ENCODE assay signal across 8 cellular contexts in genomic region chrX:71492086-71493065, GRCh38. TPM values are rescaled to one million over a fixed set of nuclear protein-coding genes. Genes with fewer than 3 reads are reported as not detected.
DNase-seq lines count a peak whose midpoint lies in the region; ATAC-seq and TF ChIP-seq lines count a peak whose summit lies in the region.

No MANE protein-coding gene starts in this region.

- H3K4me1 Mint-ChIP-seq in activated T-helper 1 cell treated with anti-CD3 and anti-CD28 coated beads, Interleukin-12 subunit alpha, Interleukin-12 subunit beta, Interleukin-2, Interleukin-4 antibody, amounts not matched to agents 30 ng/mL and 10 ng/mL and 1 ng/mL, durations not matched to agents 14 hours and 24 hours and 36 hours (ENCODE audit: low read depth), result peaks cover 14% of the 10 kb centered on the region
- no peaks in the 10 kb centered on the region for H3K4me1 Mint-ChIP-seq in glutamatergic neuron (ENCODE audit: low read depth, unreplicated experiment)

- H3K4me3 Mint-ChIP-seq in activated T-helper 1 cell treated with anti-CD3 and anti-CD28 coated beads, Interleukin-12 subunit alpha, Interleukin-12 subunit beta, Interleukin-2, Interleukin-4 antibody, amounts not matched to agents 30 ng/mL and 10 ng/mL and 1 ng/mL, durations not matched to agents 14 hours and 24 hours and 36 hours, result peak overlapping the region; percentile 86
- H3K4me3 Mint-ChIP-seq in glutamatergic neuron (ENCODE audit: unreplicated experiment), result peak overlapping the region; percentile 65

- DNase-seq in NCI-H2227 treated with DMSO at 0.1 percent for 48 hours (lab: John Stamatoyannopoulos, UW) (peak; percentile 51), glutamatergic neuron (peak; percentile 23), skeletal muscle cell (ENCODE audit: low read depth) (no peak), epidermal melanocyte (ENCODE audit: insufficient read length, low spot score) (no peak), NCI-H1105 treated with DMSO at 0.1 percent for 48 hours (lab: John Stamatoyannopoulos, UW) (no peak), HuH-7 (ENCODE audit: low spot score) (no peak)
- DNase-seq in activated T-helper 1 cell treated with anti-CD3 and anti-CD28 coated beads, Interleukin-12 subunit alpha, Interleukin-12 subunit beta, Interleukin-2, Interleukin-4 antibody, amounts not matched to agents 30 ng/mL and 10 ng/mL and 1 ng/mL, durations not matched to agents 14 hours and 24 hours and 36 hours (ENCODE audit: low spot score), result peak; percentile 31

- peak overlapping the region; percentile 79 for H3K27ac Mint-ChIP-seq in activated T-helper 1 cell treated with anti-CD3 and anti-CD28 coated beads, Interleukin-12 subunit alpha, Interleukin-12 subunit beta, Interleukin-2, Interleukin-4 antibody, amounts not matched to agents 30 ng/mL and 10 ng/mL and 1 ng/mL, durations not matched to agents 14 hours and 24 hours and 36 hours
- no peak overlapping the region for H3K27ac Mint-ChIP-seq in glutamatergic neuron (ENCODE audit: unreplicated experiment)

- peak; percentile 71 for ATAC-seq in GM19035 (IDR thresholded peaks at IDR 0.05; ENCODE audit: unreplicated experiment)

- H3K4me3 ChIP-seq in skeletal muscle cell (ENCODE audit: low read depth, low read length), result peak overlapping the region; percentile 50

- intact Hi-C loops in activated T-helper 1 cell treated with anti-CD3 and anti-CD28 coated beads, Interleukin-12 subunit alpha, Interleukin-12 subunit beta, Interleukin-2, Interleukin-4 antibody, amounts not matched to agents 30 ng/mL and 10 ng/mL and 1 ng/mL, durations not matched to agents 14 hours and 24 hours and 36 hours (cut with micrococcal nuclease), result loop anchor here (1.0 to 2.0 kb wide), 2 partner anchors 22 to 40 kb away; no protein-coding TSS in a partner anchor

- H3K36me3 Mint-ChIP-seq in activated T-helper 1 cell treated with anti-CD3 and anti-CD28 coated beads, Interleukin-12 subunit alpha, Interleukin-12 subunit beta, Interleukin-2, Interleukin-4 antibody, amounts not matched to agents 30 ng/mL and 10 ng/mL and 1 ng/mL, durations not matched to agents 14 hours and 24 hours and 36 hours (ENCODE audit: low read depth), result peaks cover 4% of the 10 kb centered on the region
- no peaks in the 10 kb centered on the region for H3K36me3 Mint-ChIP-seq in glutamatergic neuron (ENCODE audit: unreplicated experiment)

- H3K9me3 Mint-ChIP-seq in activated T-helper 1 cell treated with anti-CD3 and anti-CD28 coated beads, Interleukin-12 subunit alpha, Interleukin-12 subunit beta, Interleukin-2, Interleukin-4 antibody, amounts not matched to agents 30 ng/mL and 10 ng/mL and 1 ng/mL, durations not matched to agents 14 hours and 24 hours and 36 hours, result no peaks in the 10 kb centered on the region
- no peaks in the 10 kb centered on the region for H3K9me3 Mint-ChIP-seq in glutamatergic neuron (ENCODE audit: unreplicated experiment)

- H3K27me3 Mint-ChIP-seq in activated T-helper 1 cell treated with anti-CD3 and anti-CD28 coated beads, Interleukin-12 subunit alpha, Interleukin-12 subunit beta, Interleukin-2, Interleukin-4 antibody, amounts not matched to agents 30 ng/mL and 10 ng/mL and 1 ng/mL, durations not matched to agents 14 hours and 24 hours and 36 hours (ENCODE audit: insufficient read depth), result no peaks in the 10 kb centered on the region
- no peaks in the 10 kb centered on the region for H3K27me3 Mint-ChIP-seq in glutamatergic neuron (ENCODE audit: unreplicated experiment)

- TF ChIP-seq CTCF in glutamatergic neuron (IDR thresholded peaks at IDR 0.05; ENCODE audit: partially characterized antibody, unreplicated experiment), result no peak

RNA-seq across cellular contexts. Expression of gene OGT, which starts 40.5 kb away (rescaled TPM):
- 295 and 305 TPM in 2 replicates for total RNA-seq in activated T-helper 1 cell treated with anti-CD3 and anti-CD28 coated beads, Interleukin-12 subunit alpha, Interleukin-12 subunit beta, Interleukin-2, Interleukin-4 antibody, amounts not matched to agents 30 ng/mL and 10 ng/mL and 1 ng/mL, durations not matched to agents 14 hours and 24 hours and 36 hours
- total RNA-seq in glutamatergic neuron (ENCODE audit: unreplicated experiment), result 185 TPM

Comparison
In these comparisons a context has a peak if more than half of its experiments do, and no peak if none do; other contexts are left out.
1. DNase-seq: peak in NCI-H2227 treated with DMSO at 0.1 percent for 48 hours (single experiment), activated T-helper 1 cell treated with anti-CD3 and anti-CD28 coated beads, Interleukin-12 subunit alpha, Interleukin-12 subunit beta, Interleukin-2, Interleukin-4 antibody, amounts not matched to agents 30 ng/mL and 10 ng/mL and 1 ng/mL, durations not matched to agents 14 hours and 24 hours and 36 hours (single experiment) and glutamatergic neuron (single experiment); none in skeletal muscle cell (single experiment), epidermal melanocyte (single experiment), NCI-H1105 treated with DMSO at 0.1 percent for 48 hours (single experiment) and HuH-7 (single experiment).